ENCODE assay signal across 1 cellular context in genomic region chr6:148750826-148751225, GRCh38.
TF ChIP-seq lines count a peak whose summit lies in the region.

No MANE protein-coding gene starts in this region.

TF ChIP-seq in GM23338, 12 proteins besides CTCF, POLR2A, EP300 and RAD21 (continued from another document):
- no peak for TF ChIP-seq ETS1 (IDR thresholded peaks at IDR 0.05)
- TF ChIP-seq NANOG (IDR thresholded peaks at IDR 0.05; ENCODE audit: borderline replicate concordance): no peak
